9 cellular contexts compared by ENCODE assay signal in the genomic region with DNA sequence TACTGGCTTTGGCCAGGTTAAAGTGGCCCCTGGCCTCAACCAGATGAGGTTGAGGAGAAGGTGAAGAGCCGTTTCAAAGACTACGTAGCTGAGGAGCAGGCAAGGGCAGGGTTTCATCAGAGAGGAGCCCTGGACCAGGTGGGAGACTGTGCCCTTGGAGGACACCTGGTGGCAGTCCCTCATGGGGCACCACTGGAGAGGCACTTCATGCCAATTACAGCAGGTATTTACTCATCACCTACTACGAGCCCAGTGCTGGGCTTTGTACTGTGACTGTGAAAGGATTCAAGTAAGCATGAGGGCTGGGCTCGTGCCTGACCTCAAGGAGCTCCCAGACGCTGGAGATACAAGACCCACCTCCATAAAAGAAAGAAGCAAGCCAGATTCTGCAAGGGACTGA. TPM values are rescaled to one million over a fixed set of nuclear protein-coding genes. Genes with fewer than 3 reads are reported as not detected.
DNase-seq lines count a peak whose midpoint lies in the region; ATAC-seq, FAIRE-seq and TF ChIP-seq lines count a peak whose summit lies in the region.
"Had no signal": no experiment of that assay in that cellular context is flagged by ENCODE, and none has a peak within 500 bp of the region (broad histone marks: within the 10 kb centered on the region; RNA-seq: fewer than 3 reads in every experiment).

No MANE protein-coding gene starts in this region.

- H3K36me3 ChIP-seq in HEK293 (ENCODE audit: control insufficient read depth in 2 of 2, insufficient read depth in 1 of 2, low read length in 2 of 2), result peaks cover 0 to under 1% of the 10 kb centered on the region in 2 experiments; a peak in 1 of 3 replicates
- no peaks in the 10 kb centered on the region for H3K36me3 ChIP-seq in kidney epithelial cell (ENCODE audit: control insufficient read depth, insufficient read depth, low read length)
- no peaks in the 10 kb centered on the region for H3K36me3 ChIP-seq in SJCRH30

- TF ChIP-seq EP300 in A549 (IDR thresholded peaks at IDR 0.05), result no peak

- H3K27me3 ChIP-seq in kidney epithelial cell (ENCODE audit: control insufficient read depth, insufficient read depth, low read length) (no peaks in the 10 kb centered on the region), SJCRH30 (no peaks in the 10 kb centered on the region)

- peaks cover 34% of the 10 kb centered on the region for H3K4me1 Mint-ChIP-seq in activated CD8-positive, alpha-beta memory T cell treated with anti-CD3 and anti-CD28 coated beads, Interleukin-2, amount 10 ng/mL, durations not matched to agents 7 days and 5 days

- TF ChIP-seq CTCF in A549 (IDR thresholded peaks at IDR 0.05), result peak; percentile 24; the same call in 1 of the 3 replicates
- TF ChIP-seq CTCF in HEK293 (tag by site-specific recombination; IDR thresholded peaks at IDR 0.05), result peak; percentile 58
- peak; percentile 33 for TF ChIP-seq CTCF in kidney epithelial cell (IDR thresholded peaks at IDR 0.05; ENCODE audit: insufficient read depth, low read length, poor library complexity, severe bottlenecking)

- peak; percentile 40 to 50; a peak in 4 of 5 replicates for TF ChIP-seq RAD21 in A549 (conservative IDR thresholded peaks at IDR 0.05 in 1 of 2, IDR thresholded peaks at IDR 0.05 in 1 of 2)

- H3K9me3 Mint-ChIP-seq in activated CD8-positive, alpha-beta memory T cell treated with anti-CD3 and anti-CD28 coated beads, Interleukin-2, amount 10 ng/mL, durations not matched to agents 7 days and 5 days (ENCODE audit: low read depth), result no peaks in the 10 kb centered on the region
- H3K9me3 Mint-ChIP-seq: stimulated activated naive CD8-positive, alpha-beta T cell treated with anti-CD3 and anti-CD28 coated beads, Interleukin-15, Interleukin-2, amounts not matched to agents 100 ng/mL and 50 ng/mL, for 24 hours had no signal

- no peak for TF ChIP-seq POLR2A in A549 (IDR thresholded peaks at IDR 0.05; ENCODE audit: low read length)

- H3K27ac ChIP-seq in A549, result 0 out of 6 replicates have a peak overlapping the region, but pooled peaks of 1 of the 2 experiments have one; percentile 43
- H3K27ac ChIP-seq in HEK293 (ENCODE audit: extremely low read depth, low read depth, low read length), result no peak overlapping the region
- H3K27ac ChIP-seq in SJCRH30, result no peak overlapping the region

- CTCF ChIA-PET in A549 (lab: Yijun Ruan, JAX) (interaction anchor here (0.7 to 2.3 kb wide), 6 partner anchors 12 to 202 kb away, joined by 3 to 8 read pairs (median 4); no protein-coding TSS in a partner anchor), HEK293 (lab: Yijun Ruan, JAX) (interaction anchor here (0.7 to 1.4 kb wide), 6 partner anchors 134 to 265 kb away, joined by 3 to 5 read pairs (median 3); no protein-coding TSS in a partner anchor)
- CTCF ChIA-PET in activated CD8-positive, alpha-beta memory T cell treated with anti-CD3 and anti-CD28 coated beads, Interleukin-2, amount 10 ng/mL, durations not matched to agents 7 days and 5 days (lab: Charles Lee), result interaction anchor here (0.9 to 3.3 kb wide), 9 partner anchors 12 to 138 kb away, joined by 3 to 14 read pairs (median 5); no protein-coding TSS in a partner anchor

- 79% methylated on average over 5 of the region's 5 CpGs for WGBS in A549 (ENCODE audit: missing lambda C conversion rate)

- H3K4me1 ChIP-seq in A549 (peaks cover 6% of the 10 kb centered on the region; the same call in 2 of the 3 replicates), HEK293 (ENCODE audit: control insufficient read depth, insufficient read depth, low read length) (peaks cover 19% of the 10 kb centered on the region), SJCRH30 (0 out of 2 replicates have a peak, but pooled peaks cover 3% of the 10 kb centered on the region)

- no peaks in the 10 kb centered on the region for H3K36me3 Mint-ChIP-seq in activated CD8-positive, alpha-beta memory T cell treated with anti-CD3 and anti-CD28 coated beads, Interleukin-2, amount 10 ng/mL, durations not matched to agents 7 days and 5 days

- no peaks in the 10 kb centered on the region for H3K27me3 Mint-ChIP-seq in activated CD8-positive, alpha-beta memory T cell treated with anti-CD3 and anti-CD28 coated beads, Interleukin-2, amount 10 ng/mL, durations not matched to agents 7 days and 5 days
- H3K27me3 Mint-ChIP-seq: stimulated activated naive CD8-positive, alpha-beta T cell treated with anti-CD3 and anti-CD28 coated beads, Interleukin-15, Interleukin-2, amounts not matched to agents 100 ng/mL and 50 ng/mL, for 24 hours had no signal

- no peak overlapping the region for H3K4me3 ChIP-seq in A549
- H3K4me3 ChIP-seq in HEK293 (ENCODE audit: low read depth, low read length), result no peak overlapping the region
- H3K4me3 ChIP-seq in kidney epithelial cell (ENCODE audit: low read depth, low read length), result no peak overlapping the region
- H3K4me3 ChIP-seq in SJCRH30, result no peak overlapping the region

- DNase-seq in A549 (ENCODE audit: low read depth in 1 of 2, low spot score in 1 of 2) (no peak), kidney epithelial cell (ENCODE audit: low read depth) (no peak), iPS-NIHi7 (ENCODE audit: extremely low spot score) (no peak), NCI-H82 treated with DMSO at 0.1 percent for 48 hours (lab: John Stamatoyannopoulos, UW; ENCODE audit: unreplicated experiment) (no peak), SJCRH30 (no peak), HuH-7.5 (ENCODE audit: low spot score) (no peak)
- DNase-seq in activated CD8-positive, alpha-beta memory T cell treated with anti-CD3 and anti-CD28 coated beads, Interleukin-2, amount 10 ng/mL, durations not matched to agents 7 days and 5 days, result peak; percentile 68

- POLR2A ChIA-PET in A549 (lab: Yijun Ruan, JAX), result no interaction called here
- POLR2A ChIA-PET in HEK293 (lab: Yijun Ruan, JAX), result interaction anchor here (0.6 kb wide), 1 partner anchor 573 kb away, joined by 5 read pairs; no protein-coding TSS in a partner anchor

- H3K9me3 ChIP-seq in A549 (no peaks in the 10 kb centered on the region), HEK293 (ENCODE audit: control insufficient read depth, insufficient read depth, low read depth, low read length) (no peaks in the 10 kb centered on the region), SJCRH30 (replicated peaks) (no peaks in the 10 kb centered on the region)

- peak; percentile 23 to 48; a peak in 2 of 6 replicates for ATAC-seq in A549
- ATAC-seq in activated CD8-positive, alpha-beta memory T cell treated with anti-CD3 and anti-CD28 coated beads, Interleukin-2, amount 10 ng/mL, durations not matched to agents 7 days and 5 days, result peak; percentile 62

- H3K4me2 ChIP-seq in A549, result no peak overlapping the region

- H3K27ac Mint-ChIP-seq in activated CD8-positive, alpha-beta memory T cell treated with anti-CD3 and anti-CD28 coated beads, Interleukin-2, amount 10 ng/mL, durations not matched to agents 7 days and 5 days, result no peak overlapping the region
- H3K27ac Mint-ChIP-seq: stimulated activated naive CD8-positive, alpha-beta T cell treated with anti-CD3 and anti-CD28 coated beads, Interleukin-15, Interleukin-2, amounts not matched to agents 100 ng/mL and 50 ng/mL, for 24 hours had no signal

- no peak overlapping the region for H3K4me3 Mint-ChIP-seq in activated CD8-positive, alpha-beta memory T cell treated with anti-CD3 and anti-CD28 coated beads, Interleukin-2, amount 10 ng/mL, durations not matched to agents 7 days and 5 days
- H3K4me3 Mint-ChIP-seq: stimulated activated naive CD8-positive, alpha-beta T cell treated with anti-CD3 and anti-CD28 coated beads, Interleukin-15, Interleukin-2, amounts not matched to agents 100 ng/mL and 50 ng/mL, for 24 hours had no signal

- no peak for FAIRE-seq in A549 (lab: Jason Lieb, UNC)

TF ChIP-seq in A549, 52 proteins besides CTCF, POLR2A, EP300 and RAD21:
- TF ChIP-seq SMC3 (IDR thresholded peaks at IDR 0.05) (peak; percentile 35; the same call in 2 of the 3 replicates), HOXB5 (CRISPR knock-in tag; IDR thresholded peaks at IDR 0.05) (no peak), CBX2 (IDR thresholded peaks at IDR 0.05; ENCODE audit: borderline replicate concordance, low read depth) (no peak), ZC3H11A (IDR thresholded peaks at IDR 0.05) (no peak), RCOR1 (IDR thresholded peaks at IDR 0.05; ENCODE audit: low read depth, low read length) (no peak), CHD4 (IDR thresholded peaks at IDR 0.05; ENCODE audit: borderline replicate concordance) (no peak)
- TF ChIP-seq, protein P1, sequence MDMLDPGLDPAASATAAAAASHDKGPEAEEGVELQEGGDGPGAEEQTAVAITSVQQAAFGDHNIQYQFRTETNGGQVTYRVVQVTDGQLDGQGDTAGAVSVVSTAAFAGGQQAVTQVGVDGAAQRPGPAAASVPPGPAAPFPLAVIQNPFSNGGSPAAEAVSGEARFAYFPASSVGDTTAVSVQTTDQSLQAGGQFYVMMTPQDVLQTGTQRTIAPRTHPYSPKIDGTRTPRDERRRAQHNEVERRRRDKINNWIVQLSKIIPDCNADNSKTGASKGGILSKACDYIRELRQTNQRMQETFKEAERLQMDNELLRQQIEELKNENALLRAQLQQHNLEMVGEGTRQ (IDR thresholded peaks at IDR 0.05), result no peak
TF ChIP-seq in A549: peak in this region for 1.

TF ChIP-seq in HEK293, 187 proteins besides CTCF, POLR2A, EP300 and RAD21:
- TF ChIP-seq ZNF311 (tag by site-specific recombination; IDR thresholded peaks at IDR 0.05; ENCODE audit: borderline replicate concordance) (no peak), ZNF133 (tag by site-specific recombination; IDR thresholded peaks at IDR 0.05) (no peak), ZNF223 (tag by site-specific recombination; IDR thresholded peaks at IDR 0.05) (no peak), GLI4 (tag by site-specific recombination; IDR thresholded peaks at IDR 0.05) (no peak), ZNF664 (tag by site-specific recombination; IDR thresholded peaks at IDR 0.05) (peak; percentile 91)

RNA-seq across cellular contexts. Expression of a gene that starts 37.6 kb away (rescaled TPM):
- 18.9 and 19.9 TPM in 2 replicates for polyA plus RNA-seq in A549 (2011; rRNA removed)
- 38.2 and 48.5 TPM in 2 replicates for polyA plus RNA-seq in A549 (2012; cell fraction: cytosol; rRNA removed)
- 76.0 and 84.4 TPM in 2 replicates for polyA plus RNA-seq in A549 (2012; cell fraction: nucleus; rRNA removed)
- polyA plus RNA-seq in A549 (2017; fragmentation: RNase III; extraction: RNeasy Plus Mini Kit Qiagen cat#74134 plus additional on column Dnase treatment), result 26.9 to 29.1 TPM (median 29.0 TPM) in 3 replicates
- 51.4 and 52.2 TPM in 2 replicates for polyA minus RNA-seq in A549 (2011; rRNA and poly(A)+ RNA removed)
- 10 to 100 TPM; 18.5 to 29.3 TPM for total RNA-seq in activated CD8-positive, alpha-beta memory T cell treated with anti-CD3 and anti-CD28 coated beads, Interleukin-2, amount 10 ng/mL, durations not matched to agents 7 days and 5 days
- 54.3 and 68.1 TPM in 2 replicates for total RNA-seq in kidney epithelial cell
- 3.0 and 3.2 TPM in 2 replicates for total RNA-seq in SJCRH30 (2014; rRNA removed; shearing (Covaris generic))
